8 cellular contexts compared by ENCODE assay signal in the genomic region with DNA sequence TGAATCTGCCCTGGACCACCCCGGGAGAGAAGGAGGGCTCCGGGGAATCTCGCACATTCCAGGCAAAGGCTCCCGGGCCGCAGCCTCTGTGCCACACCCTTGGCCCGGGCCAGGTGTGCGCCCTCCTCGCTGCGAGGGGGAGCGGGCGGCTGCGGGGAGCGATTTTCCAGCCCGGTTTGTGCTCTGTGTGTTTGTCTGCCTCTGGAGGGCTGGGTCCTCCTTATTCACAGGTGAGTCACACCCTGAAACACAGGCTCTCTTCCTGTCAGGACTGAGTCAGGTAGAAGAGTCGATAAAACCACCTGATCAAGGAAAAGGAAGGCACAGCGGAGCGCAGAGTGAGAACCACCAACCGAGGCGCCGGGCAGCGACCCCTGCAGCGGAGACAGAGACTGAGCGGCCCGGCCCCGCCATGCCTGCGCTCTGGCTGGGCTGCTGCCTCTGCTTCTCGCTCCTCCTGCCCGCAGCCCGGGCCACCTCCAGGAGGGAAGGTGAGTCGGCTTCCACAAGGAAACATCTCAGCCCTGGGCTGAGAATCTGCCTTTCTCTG. TPM values are rescaled to one million over a fixed set of nuclear protein-coding genes. Genes with fewer than 3 reads are reported as not detected.
DNase-seq lines count a peak whose midpoint lies in the region; ATAC-seq lines count a peak whose summit lies in the region.

LAMC2 (plus strand) TSS at position 324 of the 550 bp plus-strand sequence; CDS start at position 413, 89 bp downstream.

- no peaks in the 10 kb centered on the region for H3K4me1 ChIP-seq in iPS DF 6.9 (ENCODE audit: control insufficient read depth, insufficient read depth, low read length)

- no peaks in the 10 kb centered on the region for H3K9me3 ChIP-seq in iPS DF 6.9 (ENCODE audit: control insufficient read depth, insufficient read depth, low read length)

- H3K4me1 Mint-ChIP-seq in activated CD4-positive, alpha-beta T cell treated with anti-CD3 and anti-CD28 coated beads, Interleukin-2, amount 10 ng/mL, durations not matched to agents 24 days and 14 days = peaks cover under 1% of the 10 kb centered on the region
- peaks cover 2% of the 10 kb centered on the region for H3K4me1 Mint-ChIP-seq in activated naive CD8-positive, alpha-beta T cell treated with anti-CD3 and anti-CD28 coated beads, Interleukin-2, amount 50 U/mL, for 24 hours

- peak within 1 kb of the TSS; percentile 48 for H3K4me3 Mint-ChIP-seq in activated CD4-positive, alpha-beta T cell treated with anti-CD3 and anti-CD28 coated beads, Interleukin-2, amount 10 ng/mL, durations not matched to agents 24 days and 14 days
- H3K4me3 Mint-ChIP-seq in activated naive CD8-positive, alpha-beta T cell treated with anti-CD3 and anti-CD28 coated beads, Interleukin-2, amount 50 U/mL, for 24 hours = no peak within 1 kb of the TSS

- no peaks in the 10 kb centered on the region for H3K36me3 ChIP-seq in iPS DF 6.9 (ENCODE audit: control insufficient read depth, insufficient read depth, low read length)

- no peaks in the 10 kb centered on the region for H3K36me3 Mint-ChIP-seq in activated CD4-positive, alpha-beta T cell treated with anti-CD3 and anti-CD28 coated beads, Interleukin-2, amount 10 ng/mL, durations not matched to agents 24 days and 14 days (ENCODE audit: low read depth)
- H3K36me3 Mint-ChIP-seq in activated naive CD8-positive, alpha-beta T cell treated with anti-CD3 and anti-CD28 coated beads, Interleukin-2, amount 50 U/mL, for 24 hours (ENCODE audit: low read depth) = no peaks in the 10 kb centered on the region

- no peaks in the 10 kb centered on the region for H3K27me3 ChIP-seq in iPS DF 6.9 (ENCODE audit: control insufficient read depth, insufficient read depth, low read length)

- H3K27ac ChIP-seq in iPS DF 6.9 (ENCODE audit: low read length) = no peak within 1 kb of the TSS
- H3K27ac ChIP-seq in skin epidermis = peak within 1 kb of the TSS in 20 of 21 experiments; percentile 8 to 84 (median 74)

- peaks cover 33% of the 10 kb centered on the region for H3K27me3 Mint-ChIP-seq in activated CD4-positive, alpha-beta T cell treated with anti-CD3 and anti-CD28 coated beads, Interleukin-2, amount 10 ng/mL, durations not matched to agents 24 days and 14 days
- peaks cover 24% of the 10 kb centered on the region for H3K27me3 Mint-ChIP-seq in activated naive CD8-positive, alpha-beta T cell treated with anti-CD3 and anti-CD28 coated beads, Interleukin-2, amount 50 U/mL, for 24 hours

- no peak within 1 kb of the TSS for H3K27ac Mint-ChIP-seq in activated CD4-positive, alpha-beta T cell treated with anti-CD3 and anti-CD28 coated beads, Interleukin-2, amount 10 ng/mL, durations not matched to agents 24 days and 14 days
- no peak within 1 kb of the TSS for H3K27ac Mint-ChIP-seq in activated naive CD8-positive, alpha-beta T cell treated with anti-CD3 and anti-CD28 coated beads, Interleukin-2, amount 50 U/mL, for 24 hours

- no CpG with 5 or more reads among the region's 30 CpGs for WGBS in iPS DF 6.9 (ENCODE audit: insufficient coverage, insufficient read length)

- no peaks in the 10 kb centered on the region for H3K9me3 Mint-ChIP-seq in activated CD4-positive, alpha-beta T cell treated with anti-CD3 and anti-CD28 coated beads, Interleukin-2, amount 10 ng/mL, durations not matched to agents 24 days and 14 days
- H3K9me3 Mint-ChIP-seq in activated naive CD8-positive, alpha-beta T cell treated with anti-CD3 and anti-CD28 coated beads, Interleukin-2, amount 50 U/mL, for 24 hours = no peaks in the 10 kb centered on the region

- intact Hi-C loops in activated CD4-positive, alpha-beta T cell treated with anti-CD3 and anti-CD28 coated beads, Interleukin-2, amount 10 ng/mL, durations not matched to agents 24 days and 14 days (cut with micrococcal nuclease) = no loop called here

- peak; percentile 63 for DNase-seq in activated CD4-positive, alpha-beta T cell treated with anti-CD3 and anti-CD28 coated beads, Interleukin-2, amount 10 ng/mL, durations not matched to agents 24 days and 14 days
- no peak for DNase-seq in activated CD4-positive, alpha-beta T cell treated with anti-CD3 and anti-CD28 coated beads, Interleukin-2, amount 50 U/mL, for 4 hours
- peak; percentile 14 for DNase-seq in activated naive CD8-positive, alpha-beta T cell treated with anti-CD3 and anti-CD28 coated beads, Interleukin-2, amount 50 U/mL, for 24 hours
- DNase-seq in iPS DF 6.9 (ENCODE audit: low read depth, low spot score) (peak; percentile 61), NCI-H1048 (lab: John Stamatoyannopoulos, UW) (no peak), midbrain (lab: John Stamatoyannopoulos, UW) (no peak)
- DNase-seq in activated effector memory CD4-positive, alpha-beta T cell treated with anti-CD3 and anti-CD28 coated beads, Interleukin-2, amount 50 U/mL, for 16 hours = no peak

- peak; percentile 80 for ATAC-seq in activated naive CD8-positive, alpha-beta T cell treated with anti-CD3 and anti-CD28 coated beads, Interleukin-2, amount 50 U/mL, for 24 hours

- H3K4me3 ChIP-seq in iPS DF 6.9 (ENCODE audit: low read length) (peak within 1 kb of the TSS; percentile 40; the same call in 1 of the 2 replicates), skin epidermis (peak within 1 kb of the TSS in 6 of 7 experiments; percentile 19 to 44 (median 26))

RNA-seq across cellular contexts. Expression of gene LAMC2, which starts in this region (rescaled TPM):
- total RNA-seq in activated CD4-positive, alpha-beta T cell treated with anti-CD3 and anti-CD28 coated beads, Interleukin-2, amount 10 ng/mL, durations not matched to agents 24 days and 14 days = 0.05 and 0.07 TPM in 2 replicates

Comparison
In these comparisons a context has a peak if more than half of its experiments do, and no peak if none do; other contexts are left out.
1. Peak in DNase-seq in activated CD4-positive, alpha-beta T cell treated with anti-CD3 and anti-CD28 coated beads, Interleukin-2, amount 10 ng/mL, durations not matched to agents 24 days and 14 days; RNA of the gene not detected or under 1 TPM.
2. DNase-seq: peak in activated naive CD8-positive, alpha-beta T cell treated with anti-CD3 and anti-CD28 coated beads, Interleukin-2, amount 50 U/mL, for 24 hours (single experiment) and iPS DF 6.9 (single experiment); none in activated CD4-positive, alpha-beta T cell treated with anti-CD3 and anti-CD28 coated beads, Interleukin-2, amount 50 U/mL, for 4 hours (0 of 2), NCI-H1048 (single experiment), activated effector memory CD4-positive, alpha-beta T cell treated with anti-CD3 and anti-CD28 coated beads, Interleukin-2, amount 50 U/mL, for 16 hours (single experiment) and midbrain (single experiment).